Comparison of ENCODE assay signal across 21 cellular contexts in genomic region chr3:43023766-43024165, GRCh38. TPM values are rescaled to one million over a fixed set of nuclear protein-coding genes. Genes with fewer than 3 reads are reported as not detected.
DNase-seq lines count a peak whose midpoint lies in the region; ATAC-seq lines count a peak whose summit lies in the region.
"Had no signal": no experiment of that assay in that cellular context is flagged by ENCODE, and none has a peak within 500 bp of the region (broad histone marks: within the 10 kb centered on the region; RNA-seq: fewer than 3 reads in every experiment).

No MANE protein-coding gene starts in this region.

- H3K18ac ChIP-seq in trophoblast cell (ENCODE audit: low read length), result no peak overlapping the region

- H3K27ac ChIP-seq in KOPT-K1 (ENCODE audit: low read depth, low read length, poor library complexity, severe bottlenecking) (peak overlapping the region; percentile 96), trophoblast cell (ENCODE audit: low read depth, low read length) (no peak overlapping the region)
- H3K27ac ChIP-seq: ascending aorta had no signal

- H3K23ac ChIP-seq in trophoblast cell (ENCODE audit: low read length), result no peak overlapping the region

- peaks cover 26% of the 10 kb centered on the region for H3K9me3 ChIP-seq in KOPT-K1 (ENCODE audit: insufficient read depth, low read length, poor library complexity, severe bottlenecking)
- no peaks in the 10 kb centered on the region for H3K9me3 ChIP-seq in trophoblast cell (ENCODE audit: insufficient read depth, low read depth, low read length)
- H3K9me3 ChIP-seq: ascending aorta, mucosa of descending colon had no signal

- H2BK12ac ChIP-seq in trophoblast cell (ENCODE audit: low read length), result peak overlapping the region; percentile 8

- no peaks in the 10 kb centered on the region for H3K27me3 Mint-ChIP-seq in activated T-cell treated with anti-CD3 and anti-CD28 coated beads, Interleukin-2, amount 50 U/mL, for 4 hours (ENCODE audit: low read depth)
- no peaks in the 10 kb centered on the region for H3K27me3 Mint-ChIP-seq in activated naive CD8-positive, alpha-beta T cell treated with anti-CD3 and anti-CD28 coated beads, Interleukin-2, amount 10 ng/mL, durations not matched to agents 7 days and 5 days
- peaks cover 0 to 15% of the 10 kb centered on the region in 2 donors for H3K27me3 Mint-ChIP-seq in stimulated activated naive B cell treated with anti-CD40 and anti-IgM and Interleukin-4, amounts not matched to agents 10 μg/mL and 1 μg/mL and 100 μg/mL, for 72 hours

- H4K12ac ChIP-seq in trophoblast cell (ENCODE audit: low read depth, low read length), result no peak overlapping the region

- no peak overlapping the region for H2BK120ac ChIP-seq in trophoblast cell (ENCODE audit: insufficient read depth, low read length, poor library complexity)

- no peak overlapping the region for H3K9ac ChIP-seq in trophoblast cell (ENCODE audit: low read length)

- no peak overlapping the region for H4K8ac ChIP-seq in trophoblast cell (ENCODE audit: low read depth, low read length)

- H3K4me1 ChIP-seq in trophoblast cell (ENCODE audit: control insufficient read depth in 1 of 2, insufficient read depth in 2 of 2, low read length in 2 of 2), result peaks cover 17 to 19% of the 10 kb centered on the region in 2 experiments
- H3K4me1 ChIP-seq: ascending aorta had no signal

- no peaks in the 10 kb centered on the region for H3K79me2 ChIP-seq in trophoblast cell (ENCODE audit: control insufficient read depth, insufficient read depth, low read length, poor library complexity)

- WGBS in trophoblast cell (ENCODE audit: extremely low coverage, insufficient coverage, insufficient read length), result no CpG with 5 or more reads among the region's 5 CpGs

- H3K27ac Mint-ChIP-seq in activated naive CD8-positive, alpha-beta T cell treated with anti-CD3 and anti-CD28 coated beads, Interleukin-2, amount 10 ng/mL, durations not matched to agents 7 days and 5 days, result peak overlapping the region; percentile 91
- no peak overlapping the region for H3K27ac Mint-ChIP-seq in stimulated activated naive B cell treated with anti-CD40 and anti-IgM and Interleukin-4, amounts not matched to agents 10 μg/mL and 1 μg/mL and 100 μg/mL, for 72 hours
- H3K27ac Mint-ChIP-seq: HFFc6 had no signal

- POLR2A ChIA-PET in activated naive CD8-positive, alpha-beta T cell treated with anti-CD3 and anti-CD28 coated beads, Interleukin-2, amount 10 ng/mL, durations not matched to agents 7 days and 5 days (lab: Charles Lee), result interaction anchor here (1.1 to 1.5 kb wide), 3 partner anchors 8 to 11 kb away, joined by 3 to 4 read pairs (median 3); no protein-coding TSS in a partner anchor

- no peak overlapping the region for H2AK5ac ChIP-seq in trophoblast cell (ENCODE audit: low read length)

- H3K4me3 ChIP-seq in trophoblast cell (ENCODE audit: low read depth, low read length), result no peak overlapping the region
- H3K4me3 ChIP-seq: ascending aorta, mucosa of descending colon, smooth muscle cell had no signal

- H3K9me3 Mint-ChIP-seq in activated T-cell treated with anti-CD3 and anti-CD28 coated beads, Interleukin-2, amount 50 U/mL, for 4 hours, result peaks cover 6% of the 10 kb centered on the region
- H3K9me3 Mint-ChIP-seq in activated naive CD8-positive, alpha-beta T cell treated with anti-CD3 and anti-CD28 coated beads, Interleukin-2, amount 10 ng/mL, durations not matched to agents 7 days and 5 days, result peaks cover 19% of the 10 kb centered on the region
- H3K9me3 Mint-ChIP-seq in stimulated activated naive B cell treated with anti-CD40 and anti-IgM and Interleukin-4, amounts not matched to agents 10 μg/mL and 1 μg/mL and 100 μg/mL, for 72 hours, result no peaks in the 10 kb centered on the region
- H3K9me3 Mint-ChIP-seq: HFFc6 had no signal

- H3K36me3 ChIP-seq in KOPT-K1 (ENCODE audit: insufficient read depth, low read length), result no peaks in the 10 kb centered on the region
- no peaks in the 10 kb centered on the region for H3K36me3 ChIP-seq in trophoblast cell (ENCODE audit: control insufficient read depth in 1 of 2, insufficient read depth in 2 of 2, low read length in 2 of 2)
- H3K36me3 ChIP-seq: ascending aorta had no signal

- peak; percentile 9 to 19 for ATAC-seq in activated T-cell treated with anti-CD3 and anti-CD28 coated beads, Interleukin-2, amount 50 U/mL, for 4 hours
- ATAC-seq in activated naive CD8-positive, alpha-beta T cell treated with anti-CD3 and anti-CD28 coated beads, Interleukin-2, amount 10 ng/mL, durations not matched to agents 7 days and 5 days (ENCODE audit: low read depth), result peak; percentile 30
- no peak for ATAC-seq in GM21526 (IDR thresholded peaks at IDR 0.05; ENCODE audit: low FRiP score, unreplicated experiment)
- ATAC-seq in stimulated activated naive B cell treated with anti-CD40 and anti-IgM and Interleukin-4, amounts not matched to agents 10 μg/mL and 1 μg/mL and 100 μg/mL, for 72 hours (replicated peaks), result no peak
- ATAC-seq: left ventricle myocardium superior, SK-N-SH treated with all-trans-retinoic acid at 6 μM for 48 hours had no signal

- no peak overlapping the region for H3K14ac ChIP-seq in trophoblast cell (ENCODE audit: low read length)

- no peak overlapping the region for H3K4ac ChIP-seq in trophoblast cell (ENCODE audit: low read depth, low read length)

- no peak overlapping the region for H2AFZ ChIP-seq in trophoblast cell (ENCODE audit: insufficient read depth, low read length, poor library complexity)

- no peak overlapping the region for H4K91ac ChIP-seq in trophoblast cell (ENCODE audit: low read depth, low read length)

- H3K4me1 Mint-ChIP-seq in activated T-cell treated with anti-CD3 and anti-CD28 coated beads, Interleukin-2, amount 50 U/mL, for 4 hours (ENCODE audit: low read depth), result peaks cover 71% of the 10 kb centered on the region
- peaks cover 36% of the 10 kb centered on the region for H3K4me1 Mint-ChIP-seq in activated naive CD8-positive, alpha-beta T cell treated with anti-CD3 and anti-CD28 coated beads, Interleukin-2, amount 10 ng/mL, durations not matched to agents 7 days and 5 days
- H3K4me1 Mint-ChIP-seq in stimulated activated naive B cell treated with anti-CD40 and anti-IgM and Interleukin-4, amounts not matched to agents 10 μg/mL and 1 μg/mL and 100 μg/mL, for 72 hours, result peaks cover 5 to 8% of the 10 kb centered on the region in 2 donors

- H2BK5ac ChIP-seq in trophoblast cell (ENCODE audit: low read depth, low read length, poor library complexity), result no peak overlapping the region

- DNase-seq in activated T-cell treated with anti-CD3 and anti-CD28 coated beads, Interleukin-2, amount 50 U/mL, for 4 hours, result no peak
- DNase-seq in activated T-cell treated with anti-CD3 and anti-CD28 coated beads for 4 hours (no peak), trophoblast cell (no peak), T1000 (lab: John Stamatoyannopoulos, UW) (no peak)
- DNase-seq in activated naive CD8-positive, alpha-beta T cell treated with anti-CD3 and anti-CD28 coated beads, Interleukin-2, amount 10 ng/mL, durations not matched to agents 7 days and 5 days, result no peak
- DNase-seq in stimulated activated naive B cell treated with anti-CD40 and anti-IgM and Interleukin-4, amounts not matched to agents 10 μg/mL and 1 μg/mL and 100 μg/mL, for 72 hours, result no peak
- DNase-seq: ACHN; DMS79; HFFc6; IMR-90; left ventricle myocardium superior; mucosa of descending colon; stimulated activated CD4-positive, alpha-beta T cell treated with anti-CD3 and anti-CD28 coated beads, Interleukin-4, amount 100 ng/mL, for 24 hours; substantia nigra had no signal

- H3K4me3 Mint-ChIP-seq in activated T-cell treated with anti-CD3 and anti-CD28 coated beads, Interleukin-2, amount 50 U/mL, for 4 hours, result peak overlapping the region; percentile 70
- H3K4me3 Mint-ChIP-seq in activated naive CD8-positive, alpha-beta T cell treated with anti-CD3 and anti-CD28 coated beads, Interleukin-2, amount 10 ng/mL, durations not matched to agents 7 days and 5 days, result peak overlapping the region; percentile 68
- H3K4me3 Mint-ChIP-seq in stimulated activated naive B cell treated with anti-CD40 and anti-IgM and Interleukin-4, amounts not matched to agents 10 μg/mL and 1 μg/mL and 100 μg/mL, for 72 hours, result no peak overlapping the region
- H3K4me3 Mint-ChIP-seq: HFFc6 had no signal

- H3K36me3 Mint-ChIP-seq in activated T-cell treated with anti-CD3 and anti-CD28 coated beads, Interleukin-2, amount 50 U/mL, for 4 hours (ENCODE audit: insufficient read depth), result no peaks in the 10 kb centered on the region
- H3K36me3 Mint-ChIP-seq in activated naive CD8-positive, alpha-beta T cell treated with anti-CD3 and anti-CD28 coated beads, Interleukin-2, amount 10 ng/mL, durations not matched to agents 7 days and 5 days, result peaks cover 10% of the 10 kb centered on the region
- H3K36me3 Mint-ChIP-seq in stimulated activated naive B cell treated with anti-CD40 and anti-IgM and Interleukin-4, amounts not matched to agents 10 μg/mL and 1 μg/mL and 100 μg/mL, for 72 hours, result no peaks in the 10 kb centered on the region
- H3K36me3 Mint-ChIP-seq: CD14-positive monocyte had no signal

- no peak overlapping the region for H3K4me2 ChIP-seq in trophoblast cell (ENCODE audit: low read length)
- H3K4me2 ChIP-seq: smooth muscle cell had no signal

- H3K27me3 ChIP-seq in trophoblast cell (ENCODE audit: insufficient read depth, low read length), result no peaks in the 10 kb centered on the region
- H3K27me3 ChIP-seq: ascending aorta had no signal

- peaks cover 3% of the 10 kb centered on the region for H3K79me1 ChIP-seq in trophoblast cell (ENCODE audit: low read length)

RNA-seq across cellular contexts. Expression of gene GASK1A, which starts 44.7 kb away (rescaled TPM):
- not detected for total RNA-seq in activated T-cell treated with anti-CD3 and anti-CD28 coated beads, Interleukin-2, amount 50 U/mL, for 4 hours
- total RNA-seq in activated naive CD8-positive, alpha-beta T cell treated with anti-CD3 and anti-CD28 coated beads, Interleukin-2, amount 10 ng/mL, durations not matched to agents 7 days and 5 days, result not detected
- polyA plus RNA-seq in trophoblast cell (2013), result 0.89 and 1.1 TPM in 2 replicates
- total RNA-seq: HFFc6, NCI-H460 had no signal
- polyA plus RNA-seq: CD14-positive monocyte, smooth muscle cell had no signal

Comparison
In these comparisons a context has a peak if more than half of its experiments do, and no peak if none do; other contexts are left out.
1. ATAC-seq: peak in activated T-cell treated with anti-CD3 and anti-CD28 coated beads, Interleukin-2, amount 50 U/mL, for 4 hours (2 of 2) and activated naive CD8-positive, alpha-beta T cell treated with anti-CD3 and anti-CD28 coated beads, Interleukin-2, amount 10 ng/mL, durations not matched to agents 7 days and 5 days (single experiment); none in GM21526 (single experiment) and stimulated activated naive B cell treated with anti-CD40 and anti-IgM and Interleukin-4, amounts not matched to agents 10 μg/mL and 1 μg/mL and 100 μg/mL, for 72 hours (0 of 2).
2. H3K4me3 Mint-ChIP-seq: peak in activated T-cell treated with anti-CD3 and anti-CD28 coated beads, Interleukin-2, amount 50 U/mL, for 4 hours (single experiment) and activated naive CD8-positive, alpha-beta T cell treated with anti-CD3 and anti-CD28 coated beads, Interleukin-2, amount 10 ng/mL, durations not matched to agents 7 days and 5 days (single experiment); none in stimulated activated naive B cell treated with anti-CD40 and anti-IgM and Interleukin-4, amounts not matched to agents 10 μg/mL and 1 μg/mL and 100 μg/mL, for 72 hours (0 of 2).